In the genomic region with DNA sequence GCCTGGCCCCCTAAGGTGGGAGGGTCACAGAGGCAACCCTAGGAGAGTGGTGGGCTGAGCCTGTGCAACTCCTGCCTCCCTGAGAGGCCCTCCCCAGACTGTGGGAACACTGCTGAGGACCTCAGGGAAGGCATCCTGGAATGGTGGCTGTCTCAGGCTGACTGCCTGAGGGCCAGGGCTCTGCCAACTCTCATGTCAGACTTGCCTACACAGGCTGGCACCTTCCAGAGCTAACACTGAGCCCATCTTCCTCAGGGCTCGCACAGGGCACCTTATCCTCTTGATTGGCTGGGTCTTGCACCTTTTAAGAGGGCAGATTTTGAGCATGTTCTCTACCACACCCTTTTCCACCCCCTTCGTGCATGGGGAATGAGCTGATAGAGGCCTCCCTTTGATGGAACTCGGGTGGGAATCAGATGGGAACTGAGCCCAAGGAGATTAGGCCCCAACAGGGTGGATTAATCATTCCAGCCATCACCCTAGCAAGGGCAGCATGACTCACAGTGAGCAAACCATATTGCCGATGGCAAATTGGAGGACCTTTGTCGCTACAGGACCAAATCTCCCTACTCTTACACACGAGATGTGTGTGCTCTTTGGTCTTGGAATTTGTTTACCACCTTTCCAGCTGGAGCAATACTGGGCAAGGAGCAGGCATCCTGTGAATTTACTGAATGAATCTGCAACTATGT, we compare ENCODE assay signal across 18 cellular contexts.
"Had no signal": no experiment of that assay in that cellular context is flagged by ENCODE, and none has a peak within 500 bp of the region (broad histone marks: within the 10 kb centered on the region; RNA-seq: fewer than 3 reads in every experiment).

No MANE protein-coding gene starts in this region.

- H3K4me3 ChIP-seq: ascending aorta, colonic mucosa, dorsolateral prefrontal cortex, hepatocyte, left lung, right atrium auricular region, tibial artery had no signal

- H3K9me3 ChIP-seq: ascending aorta, colonic mucosa, left lung, right atrium auricular region, tibial artery had no signal

- H3K36me3 ChIP-seq: ascending aorta, brain microvascular endothelial cell, colonic mucosa, left lung, right atrium auricular region, tibial artery had no signal

- ATAC-seq: left lung; naive thymus-derived CD8-positive, alpha-beta T cell had no signal

- DNase-seq: activated CD4-positive, alpha-beta T cell treated with anti-CD3 and anti-CD28 coated beads for 1 hour; activated gamma-delta T cell treated with Interleukin-2 at 50 U/mL for 16 hours; activated T-cell treated with anti-CD3 and anti-CD28 coated beads, Interleukin-2, amount 50 U/mL, for 1 hour; brain microvascular endothelial cell; colonic mucosa; dorsolateral prefrontal cortex; foreskin melanocyte; immature natural killer cell; kidney glomerular epithelial cell; left lung; naive thymus-derived CD8-positive, alpha-beta T cell; stimulated activated CD4-positive, alpha-beta T cell treated with anti-CD3 and anti-CD28 coated beads, Interleukin-12 subunit alpha, Interleukin-12 subunit beta, amount 100 ng/mL, for 4 hours; stimulated activated CD4-positive, alpha-beta T cell treated with anti-CD3 and anti-CD28 coated beads, Interleukin-4, amount 100 ng/mL, for 4 hours; substantia nigra; tibial artery had no signal

- H3K4me1 ChIP-seq: ascending aorta, colonic mucosa, left lung, right atrium auricular region, tibial artery had no signal

- H3K27ac ChIP-seq: ascending aorta, brain microvascular endothelial cell, colonic mucosa, dorsolateral prefrontal cortex, hepatocyte, left lung, right atrium auricular region, tibial artery had no signal

- H3K27me3 ChIP-seq: ascending aorta, brain microvascular endothelial cell, colonic mucosa, hepatocyte, left lung, right atrium auricular region, tibial artery had no signal
